1 cellular context compared by ENCODE assay signal in genomic region chr15:78831229-78832207, GRCh38.
TF ChIP-seq lines count a peak whose summit lies in the region.

No MANE protein-coding gene starts in this region.

TF ChIP-seq in GM23338, 12 proteins besides CTCF, POLR2A, EP300 and RAD21 (continued from another document):
- TF ChIP-seq ZNF462 (CRISPR knock-in tag; IDR thresholded peaks at IDR 0.05) (no peak), REST (IDR thresholded peaks at IDR 0.05; ENCODE audit: unreplicated experiment) (no peak), NANOG (IDR thresholded peaks at IDR 0.05; ENCODE audit: borderline replicate concordance) (no peak), JUNB (IDR thresholded peaks at IDR 0.05; ENCODE audit: unreplicated experiment) (no peak), EZH2 (IDR thresholded peaks at IDR 0.05; ENCODE audit: low read depth, unreplicated experiment) (no peak)
TF ChIP-seq in GM23338: peak in this region for 0.
